9 cellular contexts compared by ENCODE assay signal in genomic region chr5:137498301-137498735, GRCh38. TPM values are rescaled to one million over a fixed set of nuclear protein-coding genes. Genes with fewer than 3 reads are reported as not detected.
DNase-seq lines count a peak whose midpoint lies in the region; ATAC-seq and TF ChIP-seq lines count a peak whose summit lies in the region.
"Had no signal": no experiment of that assay in that cellular context is flagged by ENCODE, and none has a peak within 500 bp of the region (broad histone marks: within the 10 kb centered on the region; RNA-seq: fewer than 3 reads in every experiment).

No MANE protein-coding gene starts in this region.

- 0 out of 2 replicates have a peak, but pooled peaks cover 2% of the 10 kb centered on the region for H3K27me3 ChIP-seq in BJ (ENCODE audit: control insufficient read depth, insufficient read depth, low read length)
- peaks cover 53% of the 10 kb centered on the region for H3K27me3 ChIP-seq in foreskin keratinocyte
- no peaks in the 10 kb centered on the region for H3K27me3 ChIP-seq in ovary
- H3K27me3 ChIP-seq in HAP-1 (ENCODE audit: low read depth), result 0 out of 2 replicates have a peak, but pooled peaks cover 3% of the 10 kb centered on the region
- no peaks in the 10 kb centered on the region for H3K27me3 ChIP-seq in PC-9 (ENCODE audit: insufficient read depth, low read depth)

- no peaks in the 10 kb centered on the region for H3K79me2 ChIP-seq in PC-9 (ENCODE audit: low read depth)

- no peaks in the 10 kb centered on the region for H3K9me2 ChIP-seq in PC-9 (ENCODE audit: insufficient read depth)

- H3K36me3 ChIP-seq in BJ (ENCODE audit: control insufficient read depth, insufficient read depth, low read length), result no peaks in the 10 kb centered on the region
- no peaks in the 10 kb centered on the region for H3K36me3 ChIP-seq in ovary
- H3K36me3 ChIP-seq in HAP-1 (replicated peaks), result no peaks in the 10 kb centered on the region
- no peaks in the 10 kb centered on the region for H3K36me3 ChIP-seq in PC-9 (ENCODE audit: low read depth)

- H3K4me3 ChIP-seq in BJ (ENCODE audit: low read depth, low read length), result peak overlapping the region; percentile 57
- peak overlapping the region; percentile 38 for H3K4me3 ChIP-seq in ovary
- no peak overlapping the region for H3K4me3 ChIP-seq in HAP-1
- no peak overlapping the region for H3K4me3 ChIP-seq in PC-9

- no peak overlapping the region for H2AFZ ChIP-seq in PC-9

- BruUV-seq in PC-9 (replicated peaks; lab: Mats Ljungman, UMichigan), result no TSS peak

- no peaks in the 10 kb centered on the region for H4K20me1 ChIP-seq in PC-9 (ENCODE audit: insufficient read depth)

- TF ChIP-seq CTCF in BJ (IDR thresholded peaks at IDR 0.05; ENCODE audit: insufficient read depth, low read depth, low read length), result no peak
- no peak for TF ChIP-seq CTCF in foreskin keratinocyte (conservative IDR thresholded peaks at IDR 0.05)
- no peak for TF ChIP-seq CTCF in ovary (IDR thresholded peaks at IDR 0.05)
- TF ChIP-seq CTCF in PC-9 (conservative IDR thresholded peaks at IDR 0.05), result no peak

- H3K4me1 ChIP-seq in foreskin keratinocyte (no peaks in the 10 kb centered on the region), ovary (ENCODE audit: insufficient read depth) (no peaks in the 10 kb centered on the region), HAP-1 (no peaks in the 10 kb centered on the region), PC-9 (replicated peaks; ENCODE audit: insufficient read depth) (no peaks in the 10 kb centered on the region)

- H3K27ac ChIP-seq in foreskin keratinocyte (no peak overlapping the region), ovary (no peak overlapping the region), PC-9 (no peak overlapping the region)

- H3K9me3 ChIP-seq in ovary (no peaks in the 10 kb centered on the region), HAP-1 (no peaks in the 10 kb centered on the region), PC-9 (ENCODE audit: insufficient read depth, low read depth) (no peaks in the 10 kb centered on the region)

- TF ChIP-seq EP300 in ovary (IDR thresholded peaks at IDR 0.05), result no peak

- ATAC-seq in foreskin keratinocyte, result peak; percentile 28
- no peak for ATAC-seq in HG03196 (IDR thresholded peaks at IDR 0.05; ENCODE audit: unreplicated experiment)

- H3F3A ChIP-seq in PC-9 (ENCODE audit: insufficient read depth, low read depth), result no peaks in the 10 kb centered on the region

- intact Hi-C loops in ovary (cut with DNase I), result no loop called here
- intact Hi-C loops in PC-9 (cut with micrococcal nuclease; ENCODE audit: unreplicated experiment), result loop anchor here (5.0 kb wide), 1 partner anchor 126 kb away; no protein-coding TSS in a partner anchor

- no peak for TF ChIP-seq POLR2A in ovary (IDR thresholded peaks at IDR 0.05)

- no peak for DNase-seq in BJ (ENCODE audit: low read depth)
- DNase-seq in NCI-H748 (lab: John Stamatoyannopoulos, UW; ENCODE audit: unreplicated experiment), result peak; percentile 68
- DNase-seq in foreskin keratinocyte, result no peak
- peak in 1 of 5 donors; percentile 35 for DNase-seq in ovary
- DNase-seq in HUDEP-2 (lab: John Stamatoyannopoulos, UW; ENCODE audit: unreplicated experiment in 76 of 76), result no peak
- no peak for DNase-seq in HAP-1 (ENCODE audit: low spot score in 2 of 2)
- no peak for DNase-seq in PC-9
- DNase-seq: NCI-H446 treated with DMSO at 0.1 percent for 48 hours had no signal

- in situ Hi-C loops in HAP-1 (cut with MboI; ENCODE audit: low sequenced_read_pairs), result no loop called here

- POLR2A ChIA-PET in BJ (lab: Charles Lee) (no interaction called here), PC-9 (lab: Charles Lee; ENCODE audit: unreplicated experiment) (no interaction called here)

- CTCF ChIA-PET in BJ (lab: Yijun Ruan, JAX), result interaction anchor here (0.6 to 9.9 kb wide), 23 partner anchors 20 to 706 kb away, joined by 3 to 110 read pairs (median 3); no protein-coding TSS in a partner anchor
- CTCF ChIA-PET in PC-9 (lab: Charles Lee), result interaction anchor here (0.7 to 3.0 kb wide), 3 partner anchors 156 to 178 kb away, joined by 3 to 21 read pairs (median 6); no protein-coding TSS in a partner anchor

- WGBS in ovary, 3 donors, result 3 to 4% (median 4%) methylated on average over 16 to 57 of the region's 57 CpGs

- no peak overlapping the region for H3K4me2 ChIP-seq in PC-9

RNA-seq across cellular contexts. Expression of gene SPOCK1, which starts 0.8 kb away (rescaled TPM):
- polyA plus RNA-seq in BJ (2011; rRNA removed) (293 and 304 TPM in 2 replicates), foreskin keratinocyte (0.10 and 0.27 TPM in 2 replicates), ovary (10 to 100 TPM in 1 of 2 donors, 1 to 10 TPM in 1; 2.4 to 28.2 TPM)
- 139 and 178 TPM in 2 replicates for polyA minus RNA-seq in BJ (2011; rRNA and poly(A)+ RNA removed)
- total RNA-seq in foreskin keratinocyte (0.53 and 1.3 TPM in 2 replicates), ovary (10 to 100 TPM in 4 of 7 donors, 1 to 10 TPM in 3; 1.3 to 42.6 (median 10.8) TPM), PC-9 (2021) (23.9 and 31.8 TPM in 2 replicates)

Comparison
In these comparisons a context has a peak if more than half of its experiments do, and no peak if none do; other contexts are left out.
1. H3K4me3 ChIP-seq: peak in BJ (single experiment) and ovary (single experiment); none in HAP-1 (single experiment) and PC-9 (single experiment).